8 cellular contexts compared by ENCODE assay signal in the genomic region with DNA sequence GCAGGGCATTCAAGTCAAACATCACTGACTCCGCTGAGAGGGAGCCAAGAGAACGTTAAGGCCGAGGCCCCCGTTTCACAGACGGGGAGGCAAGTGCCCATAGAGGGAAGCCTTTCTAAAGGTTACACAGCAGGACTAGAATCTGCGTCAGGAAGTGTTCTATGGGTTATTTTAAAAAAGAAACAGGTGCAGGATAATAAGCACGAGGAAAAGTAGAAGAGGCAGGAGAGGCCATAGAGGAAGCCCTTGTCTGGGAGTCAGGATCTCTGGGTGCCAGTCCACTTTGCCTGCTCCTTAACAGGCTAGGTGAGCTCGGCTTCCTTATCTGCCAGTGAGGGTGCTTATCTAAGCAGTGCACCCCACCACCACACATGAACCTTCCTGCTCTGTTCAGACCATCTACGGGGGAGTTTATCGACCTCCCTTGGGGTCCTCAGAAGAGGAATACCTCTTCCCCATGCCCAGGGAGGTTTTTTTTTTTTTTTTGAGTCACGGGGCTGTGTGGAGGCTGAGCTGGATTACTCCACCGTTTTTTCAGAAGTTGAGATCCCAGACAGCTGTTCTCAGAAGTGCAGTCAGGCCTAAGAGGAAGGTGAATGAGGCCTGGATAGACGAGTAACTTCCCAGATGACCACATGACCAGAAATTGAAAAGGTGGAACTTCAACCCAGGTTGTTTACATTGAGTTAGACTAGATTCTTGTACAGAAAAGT. TPM values are rescaled to one million over a fixed set of nuclear protein-coding genes. Genes with fewer than 3 reads are reported as not detected.
DNase-seq lines count a peak whose midpoint lies in the region; ATAC-seq lines count a peak whose summit lies in the region.

No MANE protein-coding gene starts in this region.

- no peak for ATAC-seq in HG02981 (IDR thresholded peaks at IDR 0.05; ENCODE audit: unreplicated experiment)

- DNase-seq in NCI-H1694 treated with DMSO at 0.1 percent for 48 hours (lab: John Stamatoyannopoulos, UW) (peak; percentile 30), NCI-H1694 (lab: John Stamatoyannopoulos, UW) (no peak), LHCN-M2 (ENCODE audit: low read depth) (peak; percentile 39), RKO (ENCODE audit: low spot score) (no peak)
- no peak for DNase-seq in activated T-helper 2 cell treated with anti-CD3 and anti-CD28 coated beads, Interferon-gamma antibody, Interleukin-2, Interleukin-4, amounts not matched to agents 10 μg/mL and 5 μg/mL and 100 μg/mL, durations not matched to agents 14 hours and 24 hours and 36 hours (ENCODE audit: low spot score)

- H3K36me3 Mint-ChIP-seq in activated T-helper 2 cell treated with anti-CD3 and anti-CD28 coated beads, Interferon-gamma antibody, Interleukin-2, Interleukin-4, amounts not matched to agents 10 μg/mL and 5 μg/mL and 100 μg/mL, durations not matched to agents 14 hours and 24 hours and 36 hours (ENCODE audit: low read depth): peaks cover 21% of the 10 kb centered on the region

- no peaks in the 10 kb centered on the region for H3K9me3 Mint-ChIP-seq in activated T-helper 2 cell treated with anti-CD3 and anti-CD28 coated beads, Interferon-gamma antibody, Interleukin-2, Interleukin-4, amounts not matched to agents 10 μg/mL and 5 μg/mL and 100 μg/mL, durations not matched to agents 14 hours and 24 hours and 36 hours

- H3K4me3 ChIP-seq in iPS-15b (ENCODE audit: low read depth, low read length): peak overlapping the region; percentile 81
- peak overlapping the region; percentile 75 to 90 (median 88) for H3K4me3 ChIP-seq in skeletal muscle tissue (ENCODE audit: low read length in 3 of 3)

- intact Hi-C loops in activated T-helper 2 cell treated with anti-CD3 and anti-CD28 coated beads, Interferon-gamma antibody, Interleukin-2, Interleukin-4, amounts not matched to agents 10 μg/mL and 5 μg/mL and 100 μg/mL, durations not matched to agents 14 hours and 24 hours and 36 hours (cut with micrococcal nuclease): loop anchor here (2.0 to 10.0 kb wide), 2 partner anchors 172 to 418 kb away; no protein-coding TSS in a partner anchor

- peaks cover 34% of the 10 kb centered on the region for H3K4me1 Mint-ChIP-seq in activated T-helper 2 cell treated with anti-CD3 and anti-CD28 coated beads, Interferon-gamma antibody, Interleukin-2, Interleukin-4, amounts not matched to agents 10 μg/mL and 5 μg/mL and 100 μg/mL, durations not matched to agents 14 hours and 24 hours and 36 hours (ENCODE audit: low read depth)

- peak overlapping the region; percentile 87 for H3K27ac Mint-ChIP-seq in activated T-helper 2 cell treated with anti-CD3 and anti-CD28 coated beads, Interferon-gamma antibody, Interleukin-2, Interleukin-4, amounts not matched to agents 10 μg/mL and 5 μg/mL and 100 μg/mL, durations not matched to agents 14 hours and 24 hours and 36 hours

- peak overlapping the region; percentile 70 for H3K9ac ChIP-seq in iPS-15b (ENCODE audit: low read depth, low read length)
- peak overlapping the region; percentile 74 to 94 (median 88) for H3K9ac ChIP-seq in skeletal muscle tissue (ENCODE audit: low read depth in 1 of 3, low read length in 3 of 3)

- H3K4me3 Mint-ChIP-seq in activated T-helper 2 cell treated with anti-CD3 and anti-CD28 coated beads, Interferon-gamma antibody, Interleukin-2, Interleukin-4, amounts not matched to agents 10 μg/mL and 5 μg/mL and 100 μg/mL, durations not matched to agents 14 hours and 24 hours and 36 hours (ENCODE audit: low read depth): peak overlapping the region; percentile 82

- H3K36me3 ChIP-seq in iPS-15b (ENCODE audit: control insufficient read depth, insufficient read depth, low read length) (no peaks in the 10 kb centered on the region), skeletal muscle tissue (ENCODE audit: control insufficient read depth in 3 of 3, insufficient read depth in 3 of 3, low read length in 3 of 3) (peaks cover 0 to 5% (median 0%) of the 10 kb centered on the region in 3 donors)

- peaks cover 8% of the 10 kb centered on the region for H3K4me1 ChIP-seq in iPS-15b (ENCODE audit: control insufficient read depth, insufficient read depth, low read length)
- peaks cover 31 to 56% (median 33%) of the 10 kb centered on the region in 3 donors for H3K4me1 ChIP-seq in skeletal muscle tissue (ENCODE audit: control insufficient read depth in 3 of 3, insufficient read depth in 3 of 3, low read length in 3 of 3)

- no peaks in the 10 kb centered on the region for H3K9me3 ChIP-seq in iPS-15b (ENCODE audit: control insufficient read depth, insufficient read depth, low read length)
- H3K9me3 ChIP-seq in skeletal muscle tissue (ENCODE audit: control insufficient read depth in 3 of 3, low read length in 3 of 3): no peaks in the 10 kb centered on the region

- no peaks in the 10 kb centered on the region for H3K27me3 Mint-ChIP-seq in activated T-helper 2 cell treated with anti-CD3 and anti-CD28 coated beads, Interferon-gamma antibody, Interleukin-2, Interleukin-4, amounts not matched to agents 10 μg/mL and 5 μg/mL and 100 μg/mL, durations not matched to agents 14 hours and 24 hours and 36 hours (ENCODE audit: low read depth)

- H3K27me3 ChIP-seq in iPS-15b (ENCODE audit: control insufficient read depth, insufficient read depth, low read length) (peaks cover 22% of the 10 kb centered on the region), skeletal muscle tissue (ENCODE audit: control insufficient read depth in 3 of 3, insufficient read depth in 3 of 3, low read length in 3 of 3) (no peaks in the 10 kb centered on the region)

- peak overlapping the region; percentile 94 for H3K27ac ChIP-seq in skeletal muscle tissue (ENCODE audit: low read depth, low read length)

RNA-seq across cellular contexts. Expression of gene FCHSD2, which starts 1.2 kb away (rescaled TPM):
- total RNA-seq in LHCN-M2 (2014; rRNA removed) (5.1 and 5.9 TPM in 2 replicates), skeletal muscle tissue (19.8 TPM)
- polyA plus RNA-seq in LHCN-M2 (2012): 9.2 TPM
- total RNA-seq in activated T-helper 2 cell treated with anti-CD3 and anti-CD28 coated beads, Interferon-gamma antibody, Interleukin-2, Interleukin-4, amounts not matched to agents 10 μg/mL and 5 μg/mL and 100 μg/mL, durations not matched to agents 14 hours and 24 hours and 36 hours: 16.0 and 18.1 TPM in 2 replicates

Comparison
In these comparisons a context has a peak if more than half of its experiments do, and no peak if none do; other contexts are left out.
1. DNase-seq: peak in NCI-H1694 treated with DMSO at 0.1 percent for 48 hours (single experiment) and LHCN-M2 (single experiment); none in NCI-H1694 (single experiment), activated T-helper 2 cell treated with anti-CD3 and anti-CD28 coated beads, Interferon-gamma antibody, Interleukin-2, Interleukin-4, amounts not matched to agents 10 μg/mL and 5 μg/mL and 100 μg/mL, durations not matched to agents 14 hours and 24 hours and 36 hours (single experiment) and RKO (single experiment).